Comparison of ENCODE assay signal across 31 cellular contexts in the genomic region with DNA sequence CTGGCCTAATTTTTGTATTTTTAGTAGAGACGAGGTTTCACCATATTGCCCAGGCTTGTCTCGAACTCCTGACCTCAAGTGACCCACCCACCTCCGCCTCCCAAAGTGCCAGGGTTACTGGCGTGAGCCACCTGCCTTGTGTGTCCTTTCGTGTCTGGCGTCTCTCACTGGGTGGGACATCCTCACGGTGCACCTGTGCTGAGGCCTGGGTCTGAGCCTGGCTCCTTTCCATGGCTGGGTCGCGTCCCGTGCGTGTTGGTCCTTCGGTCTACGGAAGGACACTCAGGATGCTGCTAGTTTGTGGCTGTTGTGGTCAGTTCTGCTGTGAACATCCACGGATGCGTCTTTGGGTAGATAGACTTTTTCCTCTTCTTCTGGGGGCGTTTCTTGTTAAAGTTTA.
"Had no signal": no experiment of that assay in that cellular context is flagged by ENCODE, and none has a peak within 500 bp of the region (broad histone marks: within the 10 kb centered on the region; RNA-seq: fewer than 3 reads in every experiment).

No MANE protein-coding gene starts in this region.

- DNase-seq: activated CD4-positive, alpha-beta T cell treated with anti-CD3 and anti-CD28 coated beads for 36 hours; activated CD4-positive, alpha-beta T cell treated with anti-CD3 and anti-CD28 coated beads, Interleukin-2, amount 10 ng/mL, durations not matched to agents 7 days and 5 days; activated CD4-positive, alpha-beta T cell treated with anti-CD3 and anti-CD28 coated beads, Interleukin-2, amount 50 U/mL, for 48 hours; activated CD8-positive, alpha-beta T cell treated with anti-CD3 and anti-CD28 coated beads, Interleukin-2, amount 10 ng/mL, durations not matched to agents 7 days and 5 days; activated effector memory CD4-positive, alpha-beta T cell treated with Interleukin-2 at 50 U/mL for 16 hours; activated naive CD4-positive, alpha-beta T cell treated with anti-CD3 and anti-CD28 coated beads, Interleukin-2, amount 10 ng/mL, durations not matched to agents 7 days and 5 days; activated naive CD8-positive, alpha-beta T cell treated with anti-CD3 and anti-CD28 coated beads, Interleukin-2, amount 50 U/mL, for 24 hours; activated T-cell treated with anti-CD3 and anti-CD28 coated beads, Interleukin-2, amount 50 U/mL, for 24 hours; anterior cingulate cortex; caudate nucleus; cerebellar nuclear complex; MM.1S; MV-4-11; NCI-H1092; NCI-H1436 treated with DMSO at 0.1 percent for 48 hours; NCI-H1694 treated with DMSO at 0.1 percent for 48 hours; NCI-H2029; NCI-H345; NCI-H524 treated with DMSO at 0.1 percent for 48 hours; NCI-H748 treated with DMSO at 0.1 percent for 48 hours; NK-92 treated with Interleukin-12 subunit alpha and Interleukin-12 subunit beta, amount 100 ng/mL, for 24 hours; PC-3; Peyer's patch; Right ventricle myocardium superior; RPMI8226; SW 1271; T-helper 1 cell had no signal

- H3K4me1 Mint-ChIP-seq: activated CD4-positive, alpha-beta T cell treated with anti-CD3 and anti-CD28 coated beads for 36 hours; activated CD4-positive, alpha-beta T cell treated with anti-CD3 and anti-CD28 coated beads, Interleukin-2, amount 10 ng/mL, durations not matched to agents 7 days and 5 days; activated naive CD4-positive, alpha-beta T cell treated with anti-CD3 and anti-CD28 coated beads, Interleukin-2, amount 10 ng/mL, durations not matched to agents 7 days and 5 days; activated naive CD8-positive, alpha-beta T cell treated with anti-CD3 and anti-CD28 coated beads, Interleukin-2, amount 50 U/mL, for 24 hours; brain had no signal

- H3K4me3 Mint-ChIP-seq: activated CD4-positive, alpha-beta T cell treated with anti-CD3 and anti-CD28 coated beads for 36 hours; activated CD4-positive, alpha-beta T cell treated with anti-CD3 and anti-CD28 coated beads, Interleukin-2, amount 10 ng/mL, durations not matched to agents 7 days and 5 days; activated CD8-positive, alpha-beta T cell treated with anti-CD3 and anti-CD28 coated beads, Interleukin-2, amount 10 ng/mL, durations not matched to agents 7 days and 5 days; activated naive CD4-positive, alpha-beta T cell treated with anti-CD3 and anti-CD28 coated beads, Interleukin-2, amount 10 ng/mL, durations not matched to agents 7 days and 5 days; activated naive CD8-positive, alpha-beta T cell; activated naive CD8-positive, alpha-beta T cell treated with anti-CD3 and anti-CD28 coated beads, Interleukin-2, amount 50 U/mL, for 24 hours; activated T-cell treated with anti-CD3 and anti-CD28 coated beads, Interleukin-2, amount 50 U/mL, for 24 hours; activated T-helper 1 cell treated with anti-CD3 and anti-CD28 coated beads, Interleukin-12 subunit alpha, Interleukin-12 subunit beta, Interleukin-2, Interleukin-4 antibody, amounts not matched to agents 30 ng/mL and 10 ng/mL and 1 ng/mL, durations not matched to agents 14 hours and 24 hours and 36 hours; brain had no signal

- ATAC-seq: activated CD4-positive, alpha-beta T cell treated with anti-CD3 and anti-CD28 coated beads for 36 hours; activated CD4-positive, CD25-positive, alpha-beta regulatory T cell treated with anti-CD3 and anti-CD28 coated beads, Interleukin-2, amount 50 U/mL, for 24 hours; activated CD8-positive, alpha-beta T cell treated with anti-CD3 and anti-CD28 coated beads, Interleukin-2, amount 10 ng/mL, durations not matched to agents 7 days and 5 days; activated naive CD8-positive, alpha-beta T cell treated with anti-CD3 and anti-CD28 coated beads, Interleukin-2, amount 50 U/mL, for 24 hours; PC-3 had no signal

- H3K9me3 Mint-ChIP-seq: activated T-cell treated with anti-CD3 and anti-CD28 coated beads, Interleukin-2, amount 50 U/mL, for 24 hours; activated T-helper 1 cell treated with anti-CD3 and anti-CD28 coated beads, Interleukin-12 subunit alpha, Interleukin-12 subunit beta, Interleukin-2, Interleukin-4 antibody, amounts not matched to agents 30 ng/mL and 10 ng/mL and 1 ng/mL, durations not matched to agents 14 hours and 24 hours and 36 hours had no signal

- H3K36me3 Mint-ChIP-seq: activated naive CD8-positive, alpha-beta T cell had no signal

- H3K27me3 Mint-ChIP-seq: activated CD4-positive, alpha-beta T cell treated with anti-CD3 and anti-CD28 coated beads for 36 hours; activated CD4-positive, alpha-beta T cell treated with anti-CD3 and anti-CD28 coated beads, Interleukin-2, amount 10 ng/mL, durations not matched to agents 7 days and 5 days; activated naive CD4-positive, alpha-beta T cell treated with anti-CD3 and anti-CD28 coated beads, Interleukin-2, amount 10 ng/mL, durations not matched to agents 7 days and 5 days; activated naive CD8-positive, alpha-beta T cell; activated naive CD8-positive, alpha-beta T cell treated with anti-CD3 and anti-CD28 coated beads, Interleukin-2, amount 50 U/mL, for 24 hours; activated T-cell treated with anti-CD3 and anti-CD28 coated beads, Interleukin-2, amount 50 U/mL, for 24 hours; brain had no signal

- H3K27ac Mint-ChIP-seq: activated CD4-positive, alpha-beta T cell treated with anti-CD3 and anti-CD28 coated beads for 36 hours; activated CD4-positive, alpha-beta T cell treated with anti-CD3 and anti-CD28 coated beads, Interleukin-2, amount 10 ng/mL, durations not matched to agents 7 days and 5 days; activated CD8-positive, alpha-beta T cell treated with anti-CD3 and anti-CD28 coated beads, Interleukin-2, amount 10 ng/mL, durations not matched to agents 7 days and 5 days; activated naive CD4-positive, alpha-beta T cell treated with anti-CD3 and anti-CD28 coated beads, Interleukin-2, amount 10 ng/mL, durations not matched to agents 7 days and 5 days; activated naive CD8-positive, alpha-beta T cell; activated naive CD8-positive, alpha-beta T cell treated with anti-CD3 and anti-CD28 coated beads, Interleukin-2, amount 50 U/mL, for 24 hours; activated T-helper 1 cell treated with anti-CD3 and anti-CD28 coated beads, Interleukin-12 subunit alpha, Interleukin-12 subunit beta, Interleukin-2, Interleukin-4 antibody, amounts not matched to agents 30 ng/mL and 10 ng/mL and 1 ng/mL, durations not matched to agents 14 hours and 24 hours and 36 hours; brain had no signal

- H3K27ac ChIP-seq: Peyer's patch had no signal
